ENCODE assay signal across 12 cellular contexts in the genomic region with DNA sequence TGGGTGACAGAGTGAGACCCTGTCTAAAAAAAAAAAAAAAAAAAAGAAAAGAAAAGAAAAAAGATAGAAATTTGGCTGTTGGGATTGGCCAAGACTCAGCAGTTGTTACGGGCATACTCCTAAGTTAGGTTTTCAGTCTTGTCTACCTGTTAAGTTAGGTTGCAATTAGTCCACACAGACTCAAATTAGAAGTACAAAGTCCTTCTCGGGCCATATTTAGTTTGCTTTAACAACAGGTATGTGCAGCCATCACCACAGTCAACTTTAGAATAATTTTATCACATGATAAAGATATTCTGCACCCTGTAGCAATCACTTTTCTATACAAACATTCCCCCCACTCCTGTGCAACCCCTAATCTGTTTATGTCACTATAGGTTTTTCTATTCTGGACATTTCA.
DNase-seq lines count a peak whose midpoint lies in the region; ATAC-seq and TF ChIP-seq lines count a peak whose summit lies in the region.
"Had no signal": no experiment of that assay in that cellular context is flagged by ENCODE, and none has a peak within 500 bp of the region (broad histone marks: within the 10 kb centered on the region; RNA-seq: fewer than 3 reads in every experiment).

No MANE protein-coding gene starts in this region.

- peaks cover 4% of the 10 kb centered on the region for H3K36me3 ChIP-seq in CD8-positive, alpha-beta memory T cell (ENCODE audit: insufficient read depth, low read length)
- H3K36me3 ChIP-seq in hepatocyte (replicated peaks; ENCODE audit: insufficient read depth, low read depth) (no peaks in the 10 kb centered on the region), right lobe of liver (no peaks in the 10 kb centered on the region)

- no peak overlapping the region for H2AFZ ChIP-seq in hepatocyte
- H2AFZ ChIP-seq: GM23338 had no signal

- TF ChIP-seq CTCF in hepatocyte (IDR thresholded peaks at IDR 0.05; ENCODE audit: poor library complexity) = no peak
- no peak for TF ChIP-seq CTCF in right lobe of liver (IDR thresholded peaks at IDR 0.05)
- no peak for TF ChIP-seq CTCF in GM13976 (IDR thresholded peaks at IDR 0.05; ENCODE audit: borderline replicate concordance, control extremely low read depth, extremely low read depth, insufficient read depth, missing control alignments)

- H3K4me3 Mint-ChIP-seq in CD8-positive, alpha-beta memory T cell = no peak overlapping the region
- H3K4me3 Mint-ChIP-seq: B cell, GM23338, IgD-negative memory B cell had no signal

- H3K4me2 ChIP-seq in hepatocyte = peak overlapping the region; percentile 20
- H3K4me2 ChIP-seq: BLaER1 treated with 17β-estradiol and CSF1 and Interleukin-3, amounts not matched to agents 10 nM and 100 nM; GM23338 had no signal

- H3K27me3 ChIP-seq in CD8-positive, alpha-beta memory T cell (ENCODE audit: insufficient read depth, low read length, poor library complexity, severe bottlenecking) = no peaks in the 10 kb centered on the region
- H3K27me3 ChIP-seq in hepatocyte = no peaks in the 10 kb centered on the region
- H3K27me3 ChIP-seq in right lobe of liver = no peaks in the 10 kb centered on the region
- H3K27me3 ChIP-seq: BLaER1 treated with 17β-estradiol and CSF1 and Interleukin-3, amounts not matched to agents 10 nM and 100 nM had no signal

- no peak overlapping the region for H3K4me3 ChIP-seq in CD8-positive, alpha-beta memory T cell (ENCODE audit: low read length)
- H3K4me3 ChIP-seq in hepatocyte = no peak overlapping the region
- H3K4me3 ChIP-seq in right lobe of liver = no peak overlapping the region
- H3K4me3 ChIP-seq: BLaER1 treated with 17β-estradiol and CSF1 and Interleukin-3, amounts not matched to agents 10 nM and 100 nM; GM23338 had no signal

- no peak overlapping the region for H3K27ac ChIP-seq in CD8-positive, alpha-beta memory T cell (ENCODE audit: low read depth, low read length)
- H3K27ac ChIP-seq in hepatocyte (peak overlapping the region; percentile 55), right lobe of liver (no peak overlapping the region)
- H3K27ac ChIP-seq: BLaER1 treated with 17β-estradiol and CSF1 and Interleukin-3, amounts not matched to agents 10 nM and 100 nM had no signal

- H4K20me1 ChIP-seq in hepatocyte (ENCODE audit: insufficient read depth, poor library complexity, severe bottlenecking) = peaks cover 4% of the 10 kb centered on the region

- DNase-seq in CD8-positive, alpha-beta memory T cell = no peak
- DNase-seq in hepatocyte (ENCODE audit: low spot score) = peak; percentile 5
- DNase-seq in right lobe of liver = no peak
- no peak for DNase-seq in hepatic stellate cell (ENCODE audit: low spot score)
- no peak for DNase-seq in GM13976 (ENCODE audit: low spot score)
- DNase-seq: Caco-2, HCEC 1CT had no signal

- H3K36me3 Mint-ChIP-seq in CD8-positive, alpha-beta memory T cell = peaks cover 7 to 62% (median 16%) of the 10 kb centered on the region in 3 donors

- in situ Hi-C loops in GM13976 (cut with MboI; ENCODE audit: low sequenced_read_pairs, unreplicated experiment) = no loop called here

- TF ChIP-seq POLR2A in right lobe of liver (IDR thresholded peaks at IDR 0.05) = no peak

- 73% methylated on average over 2 of the region's 2 CpGs for WGBS in hepatocyte (ENCODE audit: low lambda C conversion rate, missing lambda C conversion rate)
- 89% methylated on average over 2 of the region's 2 CpGs for WGBS in right lobe of liver (ENCODE audit: insufficient coverage, low coverage, low lambda C conversion rate, missing lambda C conversion rate)

- peak in 3 of 4 donors; percentile 17 to 40 (median 18) for ATAC-seq in right lobe of liver
- no peak for ATAC-seq in GM21576 (IDR thresholded peaks at IDR 0.05; ENCODE audit: unreplicated experiment)
- ATAC-seq: GM23338 had no signal

- H3K27me3 Mint-ChIP-seq in CD8-positive, alpha-beta memory T cell = no peaks in the 10 kb centered on the region
- H3K27me3 Mint-ChIP-seq: B cell, IgD-negative memory B cell had no signal

- intact Hi-C loops in right lobe of liver (cut with DNase I) = no loop called here

- POLR2A ChIA-PET in CD8-positive, alpha-beta memory T cell (lab: Charles Lee) = no interaction called here

- H3K27ac Mint-ChIP-seq in CD8-positive, alpha-beta memory T cell = peak overlapping the region in 6 of 8 donors; percentile 7 to 45 (median 22)
- H3K27ac Mint-ChIP-seq: B cell, GM23338 had no signal

- H3K9me3 ChIP-seq in CD8-positive, alpha-beta memory T cell (ENCODE audit: low read length) = no peaks in the 10 kb centered on the region
- H3K9me3 ChIP-seq in hepatocyte (ENCODE audit: low read depth) (no peaks in the 10 kb centered on the region), right lobe of liver (no peaks in the 10 kb centered on the region)
- H3K9me3 ChIP-seq: BLaER1 treated with 17β-estradiol and CSF1 and Interleukin-3, amounts not matched to agents 10 nM and 100 nM; Caco-2 had no signal

- peaks cover 62 to 80% (median 79%) of the 10 kb centered on the region in 3 donors for H3K4me1 Mint-ChIP-seq in CD8-positive, alpha-beta memory T cell
- H3K4me1 Mint-ChIP-seq: GM23338 had no signal

- no peaks in the 10 kb centered on the region for H3K9me3 Mint-ChIP-seq in CD8-positive, alpha-beta memory T cell
- H3K9me3 Mint-ChIP-seq: GM23338, IgD-negative memory B cell had no signal

- no peaks in the 10 kb centered on the region for H3K9me2 ChIP-seq in hepatocyte (replicated peaks; ENCODE audit: insufficient read depth)

- H3K79me2 ChIP-seq in hepatocyte = peaks cover 50% of the 10 kb centered on the region

- peaks cover 6% of the 10 kb centered on the region for H3K4me1 ChIP-seq in CD8-positive, alpha-beta memory T cell (ENCODE audit: insufficient read depth, low read length)
- H3K4me1 ChIP-seq in hepatocyte (ENCODE audit: insufficient read depth) (no peaks in the 10 kb centered on the region), right lobe of liver (no peaks in the 10 kb centered on the region)
- H3K4me1 ChIP-seq: Caco-2 had no signal

- CTCF ChIA-PET in CD8-positive, alpha-beta memory T cell (lab: Charles Lee) = no interaction called here
